Comparison of ENCODE assay signal across 36 cellular contexts in the genomic region with DNA sequence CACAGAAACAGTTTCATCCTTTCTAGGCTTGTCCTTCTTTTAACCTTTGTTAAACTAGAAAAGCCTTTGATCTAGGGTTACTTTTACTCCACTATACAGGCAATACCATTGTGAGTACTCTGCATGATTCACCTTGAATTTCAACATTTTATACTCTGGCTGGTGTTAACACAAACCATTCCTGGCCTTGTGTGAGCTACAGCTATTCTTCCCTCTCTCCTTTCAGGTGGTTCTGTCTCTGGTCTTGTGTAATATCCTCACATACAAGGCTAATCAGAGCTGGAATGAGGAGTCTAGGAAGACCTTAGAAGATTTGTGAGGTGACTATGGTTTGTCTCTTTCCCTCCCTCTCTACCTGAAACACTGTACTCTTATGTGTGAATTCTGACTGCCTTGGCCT.
"Had no signal": no experiment of that assay in that cellular context is flagged by ENCODE, and none has a peak within 500 bp of the region (broad histone marks: within the 10 kb centered on the region; RNA-seq: fewer than 3 reads in every experiment).

No MANE protein-coding gene starts in this region.

- H3K27ac ChIP-seq: adrenal gland, body of pancreas, brain microvascular endothelial cell, VCaP had no signal

- H3K9me3 ChIP-seq: adrenal gland, body of pancreas had no signal

- H3K27ac Mint-ChIP-seq: activated B cell treated with CpG ODN at 0.5 μM for 24 hours; activated CD4-positive, alpha-beta memory T cell treated with anti-CD3 and anti-CD28 coated beads for 36 hours; activated CD4-positive, alpha-beta T cell treated with anti-CD3 and anti-CD28 coated beads, Interleukin-2, amount 10 ng/mL, durations not matched to agents 24 days and 14 days; activated CD8-positive, alpha-beta T cell treated with anti-CD3 and anti-CD28 coated beads for 36 hours; activated naive CD4-positive, alpha-beta T cell treated with anti-CD3 and anti-CD28 coated beads for 36 hours; activated naive CD4-positive, alpha-beta T cell treated with anti-CD3 and anti-CD28 coated beads, Interleukin-2, amount 50 U/mL, for 72 hours; activated naive CD8-positive, alpha-beta T cell treated with anti-CD3 and anti-CD28 coated beads for 36 hours; activated T-cell treated with anti-CD3 and anti-CD28 coated beads, Interleukin-2, amount 50 U/mL, for 72 hours; activated T-helper 1 cell treated with anti-CD3 and anti-CD28 coated beads, Interleukin-12 subunit alpha, Interleukin-12 subunit beta, Interleukin-2, Interleukin-4 antibody, amounts not matched to agents 30 ng/mL and 10 ng/mL and 1 ng/mL, durations not matched to agents 14 hours and 24 hours and 36 hours; activated T-helper 17 cell treated with anti-CD3 and anti-CD28 coated beads, Interleukin-2, amount 50 U/mL, for 72 hours; T-helper 1 cell treated with Interleukin-12 subunit alpha and Interleukin-12 subunit beta and Interleukin-4 antibody, amounts not matched to agents 30 μg/mL and 1 μg/mL, for 36 hours; T-helper 2 cell treated with Interferon-gamma antibody and Interleukin-4, amounts not matched to agents 5 μg/mL and 100 μg/mL, for 36 hours had no signal

- DNase-seq: activated B cell treated with CpG ODN at 0.5 μM for 24 hours; activated CD4-positive, alpha-beta memory T cell treated with anti-CD3 and anti-CD28 coated beads for 36 hours; activated CD4-positive, alpha-beta T cell treated with anti-CD3 and anti-CD28 coated beads for 4 hours; activated CD4-positive, alpha-beta T cell treated with anti-CD3 and anti-CD28 coated beads, Interleukin-2, amount 10 ng/mL, durations not matched to agents 24 days and 14 days; activated CD4-positive, alpha-beta T cell treated with anti-CD3 and anti-CD28 coated beads, Interleukin-2, amount 50 U/mL, for 1 hour; activated CD4-positive, alpha-beta T cell treated with anti-CD3 and anti-CD28 coated beads, Interleukin-2, amount 50 U/mL, for 4 hours; activated CD4-positive, CD25-positive, alpha-beta regulatory T cell treated with anti-CD3 and anti-CD28 coated beads, Interleukin-2, amount 50 U/mL, for 72 hours; activated CD8-positive, alpha-beta memory T cell treated with anti-CD3 and anti-CD28 coated beads, Interleukin-2, amount 50 U/mL, for 4 hours; activated CD8-positive, alpha-beta T cell treated with anti-CD3 and anti-CD28 coated beads for 36 hours; activated effector memory CD4-positive, alpha-beta T cell treated with anti-CD3 and anti-CD28 coated beads, Interleukin-2, amount 50 U/mL, for 16 hours; activated gamma-delta T cell treated with Interleukin-2 at 50 U/mL for 16 hours; activated naive CD4-positive, alpha-beta T cell; activated naive CD4-positive, alpha-beta T cell treated with anti-CD3 and anti-CD28 coated beads for 36 hours; activated naive CD4-positive, alpha-beta T cell treated with anti-CD3 and anti-CD28 coated beads, Interleukin-2, amount 50 U/mL, for 16 hours; activated naive CD8-positive, alpha-beta T cell treated with anti-CD3 and anti-CD28 coated beads for 36 hours; activated T-cell treated with anti-CD3 and anti-CD28 coated beads for 4 hours; activated T-cell treated with anti-CD3 and anti-CD28 coated beads, Interleukin-2, amount 50 U/mL, for 1 hour; activated T-cell treated with anti-CD3 and anti-CD28 coated beads, Interleukin-2, amount 50 U/mL, for 4 hours; activated T-cell treated with anti-CD3 and anti-CD28 coated beads, Interleukin-2, amount 50 U/mL, for 72 hours; adrenal gland; amniotic stem cell; aorta; body of pancreas; brain microvascular endothelial cell; central memory CD4-positive, alpha-beta T cell; T-helper 1 cell; T-helper 2 cell; T-helper 9 cell had no signal

- H3K27me3 ChIP-seq: adrenal gland, body of pancreas, brain microvascular endothelial cell had no signal

- H3K27me3 Mint-ChIP-seq: activated B cell treated with CpG ODN at 0.5 μM for 24 hours; activated CD4-positive, alpha-beta memory T cell treated with anti-CD3 and anti-CD28 coated beads for 36 hours; activated CD4-positive, alpha-beta T cell treated with anti-CD3 and anti-CD28 coated beads, Interleukin-2, amount 10 ng/mL, durations not matched to agents 24 days and 14 days; activated CD8-positive, alpha-beta T cell treated with anti-CD3 and anti-CD28 coated beads for 36 hours; activated naive CD8-positive, alpha-beta T cell treated with anti-CD3 and anti-CD28 coated beads for 36 hours; activated T-helper 17 cell treated with anti-CD3 and anti-CD28 coated beads, Interleukin-2, amount 50 U/mL, for 72 hours had no signal

- FAIRE-seq: astrocyte, TTC549 had no signal

- H3K4me1 ChIP-seq: adrenal gland, body of pancreas had no signal

- H3K9me3 Mint-ChIP-seq: activated CD4-positive, alpha-beta T cell treated with anti-CD3 and anti-CD28 coated beads, Interleukin-2, amount 10 ng/mL, durations not matched to agents 24 days and 14 days had no signal

- H3K36me3 ChIP-seq: adrenal gland, brain microvascular endothelial cell had no signal

- H3K36me3 Mint-ChIP-seq: activated CD4-positive, alpha-beta memory T cell treated with anti-CD3 and anti-CD28 coated beads for 36 hours; activated naive CD8-positive, alpha-beta T cell treated with anti-CD3 and anti-CD28 coated beads for 36 hours had no signal

- H3K4me1 Mint-ChIP-seq: activated B cell treated with CpG ODN at 0.5 μM for 24 hours; activated CD4-positive, alpha-beta T cell treated with anti-CD3 and anti-CD28 coated beads, Interleukin-2, amount 10 ng/mL, durations not matched to agents 24 days and 14 days; activated naive CD8-positive, alpha-beta T cell treated with anti-CD3 and anti-CD28 coated beads for 36 hours; activated T-helper 17 cell treated with anti-CD3 and anti-CD28 coated beads, Interleukin-2, amount 50 U/mL, for 72 hours had no signal

- H3K4me3 ChIP-seq: adrenal gland, body of pancreas had no signal

- H3K4me3 Mint-ChIP-seq: activated B cell treated with CpG ODN at 0.5 μM for 24 hours; activated CD4-positive, alpha-beta memory T cell treated with anti-CD3 and anti-CD28 coated beads for 36 hours; activated CD4-positive, alpha-beta T cell treated with anti-CD3 and anti-CD28 coated beads, Interleukin-2, amount 10 ng/mL, durations not matched to agents 24 days and 14 days; activated CD8-positive, alpha-beta T cell treated with anti-CD3 and anti-CD28 coated beads for 36 hours; activated naive CD4-positive, alpha-beta T cell treated with anti-CD3 and anti-CD28 coated beads for 36 hours; activated naive CD8-positive, alpha-beta T cell treated with anti-CD3 and anti-CD28 coated beads for 36 hours; activated T-cell treated with anti-CD3 and anti-CD28 coated beads, Interleukin-2, amount 50 U/mL, for 4 hours; activated T-cell treated with anti-CD3 and anti-CD28 coated beads, Interleukin-2, amount 50 U/mL, for 72 hours; activated T-helper 1 cell treated with anti-CD3 and anti-CD28 coated beads, Interleukin-12 subunit alpha, Interleukin-12 subunit beta, Interleukin-2, Interleukin-4 antibody, amounts not matched to agents 30 ng/mL and 10 ng/mL and 1 ng/mL, durations not matched to agents 14 hours and 24 hours and 36 hours; activated T-helper 17 cell treated with anti-CD3 and anti-CD28 coated beads, Interleukin-2, amount 50 U/mL, for 72 hours; T-helper 1 cell treated with Interleukin-12 subunit alpha and Interleukin-12 subunit beta and Interleukin-4 antibody, amounts not matched to agents 30 μg/mL and 1 μg/mL, for 36 hours; T-helper 2 cell treated with Interferon-gamma antibody and Interleukin-4, amounts not matched to agents 5 μg/mL and 100 μg/mL, for 36 hours had no signal

- ATAC-seq: activated CD8-positive, alpha-beta T cell treated with anti-CD3 and anti-CD28 coated beads for 36 hours; activated naive CD4-positive, alpha-beta T cell treated with anti-CD3 and anti-CD28 coated beads, Interleukin-2, amount 50 U/mL, for 72 hours; activated T-cell treated with anti-CD3 and anti-CD28 coated beads, Interleukin-2, amount 50 U/mL, for 4 hours; activated T-cell treated with anti-CD3 and anti-CD28 coated beads, Interleukin-2, amount 50 U/mL, for 72 hours; activated T-helper 17 cell treated with anti-CD3 and anti-CD28 coated beads, Interleukin-2, amount 50 U/mL, for 72 hours; body of pancreas had no signal
